In genomic region chr10:70552585-70552984, GRCh38 we compare ENCODE assay signal across 30 cellular contexts. TPM values are rescaled to one million over a fixed set of nuclear protein-coding genes. Genes with fewer than 3 reads are reported as not detected.
A peak's percentile ranks its signal among the peaks of the same experiment; 100 is the strongest.
DNase-seq lines count a peak whose midpoint lies in the region; ATAC-seq and TF ChIP-seq lines count a peak whose summit lies in the region.
"Had no signal": no experiment of that assay in that cellular context is flagged by ENCODE, and none has a peak within 500 bp of the region (broad histone marks: within the 10 kb centered on the region; RNA-seq: fewer than 3 reads in every experiment).

No MANE protein-coding gene starts in this region.

- 0 out of 2 replicates have a peak overlapping the region, but pooled peaks have one; percentile 72 for H2AK5ac ChIP-seq in IMR-90 (ENCODE audit: low read depth, low read length)
- H2AK5ac ChIP-seq in mesenchymal stem cell (ENCODE audit: low read length, severe bottlenecking): peak overlapping the region; percentile 92

- no peaks in the 10 kb centered on the region for H3K79me1 ChIP-seq in IMR-90 (ENCODE audit: low read depth in 1 of 2, low read length in 2 of 2)
- no peaks in the 10 kb centered on the region for H3K79me1 ChIP-seq in mesenchymal stem cell (replicated peaks; ENCODE audit: low read length, poor library complexity, severe bottlenecking)

- H3K9ac ChIP-seq in IMR-90 (ENCODE audit: low read depth, low read length) (no peak overlapping the region), endodermal cell (ENCODE audit: extremely low read depth, low read length, poor library complexity, severe bottlenecking) (no peak overlapping the region), mesenchymal stem cell (ENCODE audit: low read length) (peak overlapping the region; percentile 6)
- H3K9ac ChIP-seq: BLaER1, KMS-11 had no signal

- no peak overlapping the region for H2BK5ac ChIP-seq in IMR-90 (ENCODE audit: low read depth, low read length, poor library complexity, severe bottlenecking)
- H2BK5ac ChIP-seq in mesenchymal stem cell (ENCODE audit: low read depth, low read length, poor library complexity, severe bottlenecking): peak overlapping the region; percentile 11

- H4K5ac ChIP-seq in IMR-90 (ENCODE audit: low read depth, low read length): no peak overlapping the region

- peak overlapping the region; percentile 19; the same call in 1 of the 2 replicates for H3K27ac ChIP-seq in IMR-90 (ENCODE audit: insufficient read depth, low read length)
- peak overlapping the region; percentile 24 for H3K27ac ChIP-seq in endodermal cell (ENCODE audit: low read depth, low read length)
- H3K27ac ChIP-seq in mesenchymal stem cell (ENCODE audit: low read length, poor library complexity, severe bottlenecking): peak overlapping the region; percentile 87
- peak overlapping the region in 3 of 5 donors; percentile 4 to 78 (median 22) for H3K27ac ChIP-seq in stomach
- H3K27ac ChIP-seq in naive thymus-derived CD4-positive, alpha-beta T cell (ENCODE audit: low read depth, low read length): no peak overlapping the region
- H3K27ac ChIP-seq: BLaER1, KMS-11, right atrium auricular region, RWPE1, spleen, thoracic aorta, uterus had no signal

- no peak overlapping the region for H2BK12ac ChIP-seq in mesenchymal stem cell (ENCODE audit: low read length in 2 of 2)

- no peak for TF ChIP-seq POLR2A in IMR-90 (IDR thresholded peaks at IDR 0.05; ENCODE audit: low read depth, low read length)
- no peak for TF ChIP-seq POLR2A in stomach (IDR thresholded peaks at IDR 0.05)

- H3K18ac ChIP-seq in IMR-90 (ENCODE audit: low read depth, low read length) (peak overlapping the region; percentile 14; the same call in 1 of the 2 replicates), mesenchymal stem cell (ENCODE audit: low read depth in 1 of 2, low read length in 2 of 2) (no peak overlapping the region)

- peaks cover 11% of the 10 kb centered on the region for H3K9me1 ChIP-seq in IMR-90 (ENCODE audit: insufficient read depth, low read length)

- ATAC-seq in IMR-90 (ENCODE audit: low read depth): no peak
- ATAC-seq in naive thymus-derived CD4-positive, alpha-beta T cell: no peak
- ATAC-seq: activated CD4-positive, CD25-positive, alpha-beta regulatory T cell treated with anti-CD3 and anti-CD28 coated beads, Interleukin-2, amount 50 U/mL, for 24 hours; activated T-cell treated with anti-CD3 and anti-CD28 coated beads, Interleukin-2, amount 50 U/mL, for 72 hours; natural killer cell treated with Interleukin-12 subunit alpha and Interleukin-12 subunit beta and Interleukin-15 and Interleukin-18, amount 100 ng/mL, for 72 hours; stimulated activated naive CD8-positive, alpha-beta T cell treated with anti-CD3 and anti-CD28 coated beads, Interleukin-15, Interleukin-2, amounts not matched to agents 100 U/mL and 50 U/mL, for 24 hours; T-cell had no signal

- H3K36me3 Mint-ChIP-seq in endodermal cell (ENCODE audit: low read depth): peaks cover 22% of the 10 kb centered on the region
- H3K36me3 Mint-ChIP-seq in naive thymus-derived CD4-positive, alpha-beta T cell: no peaks in the 10 kb centered on the region
- H3K36me3 Mint-ChIP-seq: natural killer cell treated with Interleukin-12 subunit alpha and Interleukin-12 subunit beta and Interleukin-15 and Interleukin-18, amount 100 ng/mL, for 72 hours; T-cell had no signal

- H3K4me1 ChIP-seq in IMR-90 (ENCODE audit: control insufficient read depth, insufficient read depth, low read length) (peaks cover 9% of the 10 kb centered on the region), endodermal cell (ENCODE audit: control insufficient read depth, insufficient read depth, low read length) (no peaks in the 10 kb centered on the region), mesenchymal stem cell (ENCODE audit: control insufficient read depth, insufficient read depth, low read depth, low read length) (peaks cover 19% of the 10 kb centered on the region), stomach (peaks cover 0 to 15% (median 3%) of the 10 kb centered on the region in 4 donors)
- H3K4me1 ChIP-seq in naive thymus-derived CD4-positive, alpha-beta T cell (ENCODE audit: control insufficient read depth in 2 of 2, insufficient read depth in 2 of 2, low read length in 2 of 2): no peaks in the 10 kb centered on the region
- H3K4me1 ChIP-seq: uterus had no signal

- H4K20me1 ChIP-seq in IMR-90 (ENCODE audit: insufficient read depth, low read length): no peaks in the 10 kb centered on the region

- DNase-seq in IMR-90 (peak; percentile 31), endodermal cell (no peak), mesenchymal stem cell (no peak), stomach (no peak), NCI-H2196 (lab: John Stamatoyannopoulos, UW; ENCODE audit: unreplicated experiment) (no peak)
- DNase-seq in effector CD4-positive, alpha-beta T cell: no peak
- DNase-seq in naive thymus-derived CD4-positive, alpha-beta T cell: no peak
- DNase-seq: activated CD4-positive, alpha-beta T cell treated with anti-CD3 and anti-CD28 coated beads, Interleukin-2, amount 50 U/mL, for 48 hours; activated T-cell treated with anti-CD3 and anti-CD28 coated beads, Interleukin-2, amount 50 U/mL, for 72 hours; dermis blood vessel endothelial cell; DMS 273 treated with DMSO at 0.1 percent for 48 hours; MG63; NCI-H2029; NCI-H524; OCI-M1; spleen; stimulated activated CD4-positive, alpha-beta T cell treated with anti-CD3 and anti-CD28 coated beads, Interleukin-2, amount 100 ng/mL, for 24 hours; stimulated activated naive CD8-positive, alpha-beta T cell treated with anti-CD3 and anti-CD28 coated beads, Interleukin-15, Interleukin-2, amounts not matched to agents 100 U/mL and 50 U/mL, for 24 hours; T-cell; uterus had no signal

- H3K14ac ChIP-seq in IMR-90 (replicated peaks; ENCODE audit: low read depth, low read length) (0 out of 2 replicates have a peak overlapping the region, but pooled peaks have one; percentile 24), mesenchymal stem cell (ENCODE audit: low read length in 2 of 2) (no peak overlapping the region)

- H2AK9ac ChIP-seq in IMR-90 (replicated peaks; ENCODE audit: low read depth, low read length, poor library complexity): no peak overlapping the region

- WGBS in IMR-90 (ENCODE audit: extremely low coverage in 2 of 2, insufficient read length in 1 of 2), 2 experiments: 49% methylated on average over 2 of the region's 6 CpGs; no CpG with 5 or more reads in 1 of the 2 experiments
- WGBS in endodermal cell (ENCODE audit: insufficient coverage in 1 of 2, insufficient read length in 1 of 2), 2 experiments: 87 to 94% methylated on average over 4 to 6 of the region's 6 CpGs
- 80% methylated on average over 6 of the region's 6 CpGs for WGBS in mesenchymal stem cell
- WGBS in stomach, 5 donors: 71 to 82% (median 76%) methylated on average over 6 of the region's 6 CpGs

- peak overlapping the region; percentile 60; the same call in 1 of the 2 replicates for H2BK120ac ChIP-seq in IMR-90 (ENCODE audit: low read depth, low read length)
- H2BK120ac ChIP-seq in mesenchymal stem cell (ENCODE audit: low read depth, low read length): no peak overlapping the region

- dilution Hi-C loops in IMR-90 (cut with HindIII; ENCODE audit: low sequenced_read_pairs, unreplicated experiment): no loop called here

- H3K27me3 ChIP-seq in IMR-90 (ENCODE audit: control insufficient read depth, insufficient read depth, low read length) (no peaks in the 10 kb centered on the region; the same call in 1 of the 2 replicates), endodermal cell (ENCODE audit: control insufficient read depth, insufficient read depth, low read length, poor library complexity, severe bottlenecking) (no peaks in the 10 kb centered on the region), mesenchymal stem cell (ENCODE audit: control insufficient read depth in 1 of 2, insufficient read depth in 1 of 2, low read length in 2 of 2) (peaks cover 0 to 4% of the 10 kb centered on the region in 2 experiments), stomach (no peaks in the 10 kb centered on the region)
- no peaks in the 10 kb centered on the region for H3K27me3 ChIP-seq in naive thymus-derived CD4-positive, alpha-beta T cell (ENCODE audit: control insufficient read depth in 2 of 2, insufficient read depth in 2 of 2, low read length in 2 of 2)
- H3K27me3 ChIP-seq: BLaER1, MG63, right atrium auricular region, spleen, uterus had no signal

- H2AFZ ChIP-seq in IMR-90 (replicated peaks; ENCODE audit: low read length, poor library complexity): no peak overlapping the region
- H2AFZ ChIP-seq in mesenchymal stem cell (ENCODE audit: low read depth, low read length): no peak overlapping the region

- H3K23ac ChIP-seq in IMR-90 (ENCODE audit: low read depth, low read length) (no peak overlapping the region), mesenchymal stem cell (ENCODE audit: low read length in 2 of 2) (no peak overlapping the region)

- H3K27ac Mint-ChIP-seq in endodermal cell: no peak overlapping the region
- H3K27ac Mint-ChIP-seq in naive thymus-derived CD4-positive, alpha-beta T cell: no peak overlapping the region
- H3K27ac Mint-ChIP-seq: activated T-cell treated with anti-CD3 and anti-CD28 coated beads, Interleukin-2, amount 50 U/mL, for 72 hours; T-cell had no signal

- no peaks in the 10 kb centered on the region for H3K27me3 Mint-ChIP-seq in endodermal cell (ENCODE audit: insufficient read depth)
- no peaks in the 10 kb centered on the region for H3K27me3 Mint-ChIP-seq in naive thymus-derived CD4-positive, alpha-beta T cell
- H3K27me3 Mint-ChIP-seq: central memory CD8-positive, alpha-beta T cell; natural killer cell treated with Interleukin-12 subunit alpha and Interleukin-12 subunit beta and Interleukin-15 and Interleukin-18, amount 100 ng/mL, for 72 hours; T-cell had no signal

- H3K4me2 ChIP-seq in IMR-90 (ENCODE audit: low read depth, low read length) (no peak overlapping the region; the same call in 1 of the 2 replicates), mesenchymal stem cell (ENCODE audit: low read length, poor library complexity, severe bottlenecking) (no peak overlapping the region)
- H3K4me2 ChIP-seq: BLaER1, KMS-11 had no signal

- TF ChIP-seq CTCF in IMR-90 (conservative IDR thresholded peaks at IDR 0.05; ENCODE audit: low read depth, low read length): no peak
- TF ChIP-seq CTCF in endodermal cell (conservative IDR thresholded peaks at IDR 0.05): no peak
- TF ChIP-seq CTCF in stomach (IDR thresholded peaks at IDR 0.05): no peak

- CTCF ChIA-PET in IMR-90 (lab: Yijun Ruan, JAX): interaction anchor here (1.0 kb wide), 1 partner anchor 91 kb away, joined by 3 read pairs; no protein-coding TSS in a partner anchor
- CTCF ChIA-PET in naive thymus-derived CD4-positive, alpha-beta T cell (lab: Charles Lee): interaction anchor here (1.2 to 5.2 kb wide), 5 partner anchors 9 to 327 kb away, joined by 3 to 23 read pairs (median 17); no protein-coding TSS in a partner anchor

- H3K4ac ChIP-seq in IMR-90 (ENCODE audit: low read depth, low read length): peak overlapping the region; percentile 26; the same call in 1 of the 2 replicates
- no peak overlapping the region for H3K4ac ChIP-seq in mesenchymal stem cell (ENCODE audit: low read depth in 1 of 2, low read length in 2 of 2)

- peak overlapping the region; percentile 47; the same call in 1 of the 2 replicates for H2BK20ac ChIP-seq in IMR-90 (ENCODE audit: low read depth, low read length)

- no peaks in the 10 kb centered on the region for H3K9me3 Mint-ChIP-seq in endodermal cell
- H3K9me3 Mint-ChIP-seq in naive thymus-derived CD4-positive, alpha-beta T cell: no peaks in the 10 kb centered on the region
- H3K9me3 Mint-ChIP-seq: activated T-cell treated with anti-CD3 and anti-CD28 coated beads, Interleukin-2, amount 50 U/mL, for 72 hours; central memory CD8-positive, alpha-beta T cell; natural killer cell treated with Interleukin-12 subunit alpha and Interleukin-12 subunit beta and Interleukin-15 and Interleukin-18, amount 100 ng/mL, for 72 hours; T-cell had no signal

- intact Hi-C loops in IMR-90 (cut with micrococcal nuclease): loop anchor here (5.0 kb wide), 1 partner anchor 120 kb away; the partner anchor contains the start of gene ADAMTS14
- intact Hi-C loops in stomach (cut with DNase I; ENCODE audit: low total_unique reads): loop anchor here (5.0 kb wide), 1 partner anchor 205 kb away; no protein-coding TSS in a partner anchor
- intact Hi-C loops in naive thymus-derived CD4-positive, alpha-beta T cell (cut with micrococcal nuclease): no loop called here

- H3K9me3 ChIP-seq in IMR-90 (ENCODE audit: control insufficient read depth, insufficient read depth, low read length) (no peaks in the 10 kb centered on the region), endodermal cell (ENCODE audit: control insufficient read depth, low read length) (no peaks in the 10 kb centered on the region), mesenchymal stem cell (ENCODE audit: control insufficient read depth, low read length) (no peaks in the 10 kb centered on the region), stomach (no peaks in the 10 kb centered on the region)
- H3K9me3 ChIP-seq in naive thymus-derived CD4-positive, alpha-beta T cell (ENCODE audit: control insufficient read depth in 2 of 3, low read length in 3 of 3): no peaks in the 10 kb centered on the region
- H3K9me3 ChIP-seq: BLaER1, MG63, right atrium auricular region, spleen, thoracic aorta, uterus had no signal

- H4K91ac ChIP-seq in IMR-90 (ENCODE audit: insufficient read depth, low read depth, low read length) (peak overlapping the region; percentile 71), mesenchymal stem cell (ENCODE audit: low read length) (no peak overlapping the region)

- H3K36me3 ChIP-seq in IMR-90 (ENCODE audit: control insufficient read depth, insufficient read depth, low read length) (no peaks in the 10 kb centered on the region), endodermal cell (ENCODE audit: control insufficient read depth, insufficient read depth, low read length) (peaks cover 7% of the 10 kb centered on the region), mesenchymal stem cell (ENCODE audit: control insufficient read depth in 1 of 2, insufficient read depth in 2 of 2, low read depth in 1 of 2, low read length in 2 of 2) (no peaks in the 10 kb centered on the region), stomach (peaks cover 0 to 36% (median 6%) of the 10 kb centered on the region in 4 donors)
- no peaks in the 10 kb centered on the region for H3K36me3 ChIP-seq in naive thymus-derived CD4-positive, alpha-beta T cell (ENCODE audit: control insufficient read depth in 2 of 3, insufficient read depth in 3 of 3, low read length in 3 of 3)
- H3K36me3 ChIP-seq: right atrium auricular region, thoracic aorta, uterus had no signal

- no peaks in the 10 kb centered on the region for H3K4me1 Mint-ChIP-seq in endodermal cell
- peaks cover 0 to 4% (median 0%) of the 10 kb centered on the region in 7 donors for H3K4me1 Mint-ChIP-seq in naive thymus-derived CD4-positive, alpha-beta T cell
- H3K4me1 Mint-ChIP-seq: T-cell had no signal

- no peak overlapping the region for H3K4me3 Mint-ChIP-seq in endodermal cell
- no peak overlapping the region for H3K4me3 Mint-ChIP-seq in naive thymus-derived CD4-positive, alpha-beta T cell
- H3K4me3 Mint-ChIP-seq: activated T-cell treated with anti-CD3 and anti-CD28 coated beads, Interleukin-2, amount 50 U/mL, for 72 hours; central memory CD8-positive, alpha-beta T cell; natural killer cell treated with Interleukin-12 subunit alpha and Interleukin-12 subunit beta and Interleukin-15 and Interleukin-18, amount 100 ng/mL, for 72 hours; T-cell had no signal

- no peak for TF ChIP-seq EP300 in stomach (IDR thresholded peaks at IDR 0.05)

- H4K8ac ChIP-seq in IMR-90 (ENCODE audit: low read depth in 2 of 2, low read length in 2 of 2) (peak overlapping the region; percentile 29 to 48; a peak in 3 of 4 replicates), mesenchymal stem cell (ENCODE audit: low read length) (no peak overlapping the region)

- no peak overlapping the region for H3K56ac ChIP-seq in IMR-90 (ENCODE audit: extremely low read depth, insufficient read depth, low read length)

- H2BK15ac ChIP-seq in IMR-90 (ENCODE audit: low read depth, low read length): peak overlapping the region; percentile 37; the same call in 1 of the 3 replicates
- H2BK15ac ChIP-seq in mesenchymal stem cell (ENCODE audit: low read depth, poor library complexity, severe bottlenecking): no peak overlapping the region

- in situ Hi-C loops in IMR-90 (cut with MboI; ENCODE audit: low sequenced_read_pairs): loop anchor here (5.0 kb wide), 1 partner anchor 330 kb away; no protein-coding TSS in a partner anchor

- POLR2A ChIA-PET in IMR-90 (lab: Charles Lee; ENCODE audit: unreplicated experiment): no interaction called here
- POLR2A ChIA-PET in naive thymus-derived CD4-positive, alpha-beta T cell (lab: Charles Lee): no interaction called here

- no peak overlapping the region for H3K4me3 ChIP-seq in IMR-90 (ENCODE audit: insufficient read depth, low read depth, low read length)
- H3K4me3 ChIP-seq in endodermal cell (ENCODE audit: low read length): no peak overlapping the region
- H3K4me3 ChIP-seq in mesenchymal stem cell (ENCODE audit: insufficient read depth in 1 of 2, low read depth in 1 of 2, low read length in 2 of 2): no peak overlapping the region
- no peak overlapping the region for H3K4me3 ChIP-seq in stomach
- no peak overlapping the region for H3K4me3 ChIP-seq in naive thymus-derived CD4-positive, alpha-beta T cell (ENCODE audit: low read length)
- H3K4me3 ChIP-seq: BLaER1, MG63, right atrium auricular region, spleen, thoracic aorta, uterus had no signal

- no peak for TF ChIP-seq RAD21 in IMR-90 (IDR thresholded peaks at IDR 0.05; ENCODE audit: low read length)

- no TSS peak for BruUV-seq in IMR-90 (replicated peaks; lab: Mats Ljungman, UMichigan)

RNA-seq across cellular contexts. Expression of gene PRF1, which starts 50.0 kb away (rescaled TPM):
- not detected in 2 replicates for total RNA-seq in IMR-90 (2012; rRNA removed)
- not detected in 2 replicates for polyA plus RNA-seq in IMR-90 (2012; rRNA removed)
- not detected in 2 replicates for polyA plus RNA-seq in IMR-90 (2012; cell fraction: cytosol; rRNA removed)
- not detected in 2 replicates for polyA plus RNA-seq in IMR-90 (2012; cell fraction: nucleus; rRNA removed; ENCODE audit: low replicate concordance)
- total RNA-seq in endodermal cell: not detected
- polyA plus RNA-seq in endodermal cell (2013, experiment 1 of 2): not detected
- not detected for polyA plus RNA-seq in endodermal cell (2013, experiment 2 of 2)
- polyA plus RNA-seq in mesenchymal stem cell (2013, experiment 1 of 2): not detected
- polyA plus RNA-seq in mesenchymal stem cell (2013, experiment 2 of 2): not detected
- 1 to 10 TPM in 3 of 5 donors, under 1 TPM in 1, not detected in 1; under 0.01 to 2.3 (median 1.4) TPM for total RNA-seq in stomach
- 10 to 100 TPM in 1 of 3 donors, 1 to 10 TPM in 1, under 1 TPM in 1; 0.73 to 11.0 (median 1.4) TPM for polyA plus RNA-seq in stomach
- 100 to 1,000 TPM in 2 of 5 experiments, 10 to 100 TPM in 2, 1 to 10 TPM in 1; 8.1 to 198 (median 30.7) TPM for total RNA-seq in naive thymus-derived CD4-positive, alpha-beta T cell
- 10 to 100 TPM; 19.3 to 27.6 TPM for polyA plus RNA-seq in naive thymus-derived CD4-positive, alpha-beta T cell
- total RNA-seq: dermis blood vessel endothelial cell, SK-MEL-5 had no signal
- polyA plus RNA-seq: keratinocyte had no signal

Comparison
In these comparisons a context has a peak if more than half of its experiments do, and no peak if none do; other contexts are left out.
1. intact Hi-C loops: an anchor here in IMR-90 (5.0 kb wide) and stomach (5.0 kb wide); none called in naive thymus-derived CD4-positive, alpha-beta T cell.